9 cellular contexts compared by ENCODE assay signal in the genomic region with DNA sequence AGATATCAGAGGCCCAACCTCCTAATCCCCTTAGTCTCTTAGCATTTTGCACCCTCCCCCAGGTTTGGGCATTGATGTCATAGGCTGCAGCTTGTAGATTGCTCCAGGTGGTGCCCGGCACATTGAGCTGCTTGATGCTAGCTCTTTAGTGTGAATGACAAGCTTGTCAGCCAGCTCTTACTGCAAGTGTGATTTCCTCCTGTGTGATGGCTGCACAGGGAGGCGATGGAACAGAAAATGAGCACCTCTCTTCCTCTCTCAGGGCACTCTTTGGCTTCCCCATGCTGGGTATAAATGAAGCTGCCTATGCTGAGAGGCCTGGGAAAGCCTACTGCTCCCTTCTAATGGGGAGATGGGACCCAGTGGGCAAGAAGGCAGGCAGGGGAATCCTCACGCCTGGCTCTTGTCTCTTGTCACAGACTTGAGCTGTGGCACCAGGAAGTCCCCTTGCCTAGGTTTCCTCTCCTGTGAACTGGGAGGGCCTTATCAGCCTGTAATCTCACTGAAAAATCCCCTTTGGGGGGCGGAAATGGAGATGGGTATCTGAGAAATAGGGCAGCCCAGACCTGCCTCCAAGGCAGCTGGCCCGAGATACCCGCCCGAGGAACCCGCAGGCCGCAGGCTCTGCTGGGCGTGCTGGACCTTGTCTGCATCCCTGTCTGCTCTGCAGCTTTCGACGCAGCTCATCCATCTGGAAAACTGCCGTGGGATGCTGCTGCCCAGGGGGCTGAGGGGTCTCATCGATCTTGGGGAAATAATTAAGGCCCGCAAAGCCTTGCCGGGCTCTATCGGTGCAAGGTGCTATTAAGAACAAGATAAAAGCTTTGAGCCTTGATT.
DNase-seq lines count a peak whose midpoint lies in the region; ATAC-seq lines count a peak whose summit lies in the region.
"Had no signal": no experiment of that assay in that cellular context is flagged by ENCODE, and none has a peak within 500 bp of the region (broad histone marks: within the 10 kb centered on the region; RNA-seq: fewer than 3 reads in every experiment).

No MANE protein-coding gene starts in this region.

- H3K4me3 Mint-ChIP-seq in activated naive CD8-positive, alpha-beta T cell treated with anti-CD3 and anti-CD28 coated beads for 36 hours: no peak overlapping the region

- peak; percentile 33 for DNase-seq in activated CD4-positive, CD25-positive, alpha-beta regulatory T cell treated with anti-CD3 and anti-CD28 coated beads, Interleukin-2, amount 50 U/mL, for 72 hours
- peak; percentile 31 for DNase-seq in activated naive CD8-positive, alpha-beta T cell treated with anti-CD3 and anti-CD28 coated beads for 36 hours
- peak; percentile 52 for DNase-seq in stimulated activated CD8-positive, alpha-beta memory T cell treated with anti-CD3 and anti-CD28 coated beads, Interleukin-4, amount 100 ng/mL, for 48 hours
- no peak for DNase-seq in NCI-H1930 (lab: John Stamatoyannopoulos, UW)
- no peak for DNase-seq in HuH-7 (ENCODE audit: low spot score)
- no peak for DNase-seq in SW 1271 (lab: John Stamatoyannopoulos, UW)
- DNase-seq: anterior cingulate cortex, NCI-H69 had no signal

- no peaks in the 10 kb centered on the region for H3K9me3 Mint-ChIP-seq in activated naive CD8-positive, alpha-beta T cell treated with anti-CD3 and anti-CD28 coated beads for 36 hours

- H3K36me3 Mint-ChIP-seq in activated naive CD8-positive, alpha-beta T cell treated with anti-CD3 and anti-CD28 coated beads for 36 hours: no peaks in the 10 kb centered on the region

- ATAC-seq in GM21529 (IDR thresholded peaks at IDR 0.05; ENCODE audit: unreplicated experiment): peak; percentile 34

- peaks cover 41% of the 10 kb centered on the region for H3K4me1 Mint-ChIP-seq in activated naive CD8-positive, alpha-beta T cell treated with anti-CD3 and anti-CD28 coated beads for 36 hours

- peak overlapping the region; percentile 80 for H3K27ac Mint-ChIP-seq in activated naive CD8-positive, alpha-beta T cell treated with anti-CD3 and anti-CD28 coated beads for 36 hours

- no peaks in the 10 kb centered on the region for H3K27me3 Mint-ChIP-seq in activated naive CD8-positive, alpha-beta T cell treated with anti-CD3 and anti-CD28 coated beads for 36 hours

Comparison
In these comparisons a context has a peak if more than half of its experiments do, and no peak if none do; other contexts are left out.
1. DNase-seq: peak in activated CD4-positive, CD25-positive, alpha-beta regulatory T cell treated with anti-CD3 and anti-CD28 coated beads, Interleukin-2, amount 50 U/mL, for 72 hours (single experiment), activated naive CD8-positive, alpha-beta T cell treated with anti-CD3 and anti-CD28 coated beads for 36 hours (single experiment) and stimulated activated CD8-positive, alpha-beta memory T cell treated with anti-CD3 and anti-CD28 coated beads, Interleukin-4, amount 100 ng/mL, for 48 hours (single experiment); none in NCI-H1930 (0 of 2), HuH-7 (single experiment) and SW 1271 (0 of 2).